13 cellular contexts compared by ENCODE assay signal in genomic region chr11:81707881-81708280, GRCh38.
DNase-seq lines count a peak whose midpoint lies in the region; ATAC-seq and TF ChIP-seq lines count a peak whose summit lies in the region.
"Had no signal": no experiment of that assay in that cellular context is flagged by ENCODE, and none has a peak within 500 bp of the region (broad histone marks: within the 10 kb centered on the region; RNA-seq: fewer than 3 reads in every experiment).

No MANE protein-coding gene starts in this region.

- peaks cover 0 to 1% of the 10 kb centered on the region in 2 donors for H3K9me3 Mint-ChIP-seq in effector memory CD8-positive, alpha-beta T cell
- peaks cover 0 to 4% (median 0%) of the 10 kb centered on the region in 7 donors for H3K9me3 Mint-ChIP-seq in CD14-positive monocyte
- H3K9me3 Mint-ChIP-seq: activated CD4-positive, alpha-beta T cell treated with anti-CD3 and anti-CD28 coated beads, Interleukin-2, amount 10 ng/mL, durations not matched to agents 24 days and 14 days; activated naive CD4-positive, alpha-beta T cell treated with anti-CD3 and anti-CD28 coated beads, Interleukin-2, amount 50 U/mL, for 72 hours had no signal

- no peak overlapping the region for H3K27ac ChIP-seq in WERI-Rb-1
- H3K27ac ChIP-seq in substantia nigra (ENCODE audit: low read depth, low read length, poor library complexity, severe bottlenecking), result no peak overlapping the region
- H3K27ac ChIP-seq: lower lobe of right lung had no signal

- H3K4me3 ChIP-seq in WERI-Rb-1 (ENCODE audit: low read depth, low read length), result no peak overlapping the region
- H3K4me3 ChIP-seq: lower lobe of right lung had no signal

- no peak overlapping the region for H3K4me3 Mint-ChIP-seq in effector memory CD8-positive, alpha-beta T cell
- no peak overlapping the region for H3K4me3 Mint-ChIP-seq in CD14-positive monocyte
- H3K4me3 Mint-ChIP-seq: activated CD4-positive, alpha-beta T cell treated with anti-CD3 and anti-CD28 coated beads, Interleukin-2, amount 10 ng/mL, durations not matched to agents 24 days and 14 days; naive thymus-derived CD4-positive, alpha-beta T cell had no signal

- no peaks in the 10 kb centered on the region for H3K27me3 ChIP-seq in WERI-Rb-1 (ENCODE audit: insufficient read depth, low read depth, severe bottlenecking)

- intact Hi-C loops in CD14-positive monocyte (cut with micrococcal nuclease), result no loop called here

- no peaks in the 10 kb centered on the region for H3K9me3 ChIP-seq in WERI-Rb-1 (ENCODE audit: severe bottlenecking)

- no peaks in the 10 kb centered on the region for H3K27me3 Mint-ChIP-seq in effector memory CD8-positive, alpha-beta T cell
- no peaks in the 10 kb centered on the region for H3K27me3 Mint-ChIP-seq in CD14-positive monocyte (ENCODE audit: low read depth in 3 of 3)
- H3K27me3 Mint-ChIP-seq: activated CD4-positive, alpha-beta T cell treated with anti-CD3 and anti-CD28 coated beads, Interleukin-2, amount 10 ng/mL, durations not matched to agents 24 days and 14 days had no signal

- no peak for ATAC-seq in effector memory CD8-positive, alpha-beta T cell (replicated peaks)
- ATAC-seq: activated naive CD4-positive, alpha-beta T cell treated with anti-CD3 and anti-CD28 coated beads, Interleukin-2, amount 50 U/mL, for 72 hours; lower lobe of right lung; naive thymus-derived CD4-positive, alpha-beta T cell had no signal

- H3K4me1 Mint-ChIP-seq in effector memory CD8-positive, alpha-beta T cell (ENCODE audit: low read depth in 2 of 2), result no peaks in the 10 kb centered on the region
- H3K4me1 Mint-ChIP-seq in CD14-positive monocyte, result no peaks in the 10 kb centered on the region
- H3K4me1 Mint-ChIP-seq: activated CD4-positive, alpha-beta T cell treated with anti-CD3 and anti-CD28 coated beads, Interleukin-2, amount 10 ng/mL, durations not matched to agents 24 days and 14 days; naive thymus-derived CD4-positive, alpha-beta T cell had no signal

- peak; percentile 3 for DNase-seq in ELF-1 (ENCODE audit: low read depth, low spot score)
- peak; percentile 2 for DNase-seq in HT-29 (ENCODE audit: low spot score)
- no peak for DNase-seq in WERI-Rb-1
- DNase-seq in iPS-NIHi11 (ENCODE audit: low spot score), result peak; percentile 17
- DNase-seq in effector memory CD8-positive, alpha-beta T cell, result no peak
- no peak for DNase-seq in substantia nigra (lab: John Stamatoyannopoulos, UW)
- no peak for DNase-seq in CD14-positive monocyte (ENCODE audit: low spot score)
- no peak for DNase-seq in NCI-H2196 treated with DMSO at 0.1 percent for 48 hours (lab: John Stamatoyannopoulos, UW; ENCODE audit: unreplicated experiment)
- DNase-seq: activated CD4-positive, alpha-beta T cell treated with anti-CD3 and anti-CD28 coated beads, Interleukin-2, amount 10 ng/mL, durations not matched to agents 24 days and 14 days; lower lobe of right lung; naive thymus-derived CD4-positive, alpha-beta T cell; SHP77 had no signal

- no peak overlapping the region for H3K27ac Mint-ChIP-seq in effector memory CD8-positive, alpha-beta T cell
- no peak overlapping the region for H3K27ac Mint-ChIP-seq in CD14-positive monocyte
- H3K27ac Mint-ChIP-seq: activated CD4-positive, alpha-beta T cell treated with anti-CD3 and anti-CD28 coated beads, Interleukin-2, amount 10 ng/mL, durations not matched to agents 24 days and 14 days; activated naive CD4-positive, alpha-beta T cell treated with anti-CD3 and anti-CD28 coated beads, Interleukin-2, amount 50 U/mL, for 72 hours; naive thymus-derived CD4-positive, alpha-beta T cell had no signal

- TF ChIP-seq CTCF in WERI-Rb-1 (IDR thresholded peaks at IDR 0.05; ENCODE audit: low read depth, low read length) (peak; percentile 77), CD14-positive monocyte (IDR thresholded peaks at IDR 0.05) (no peak)

- H3K36me3 ChIP-seq in WERI-Rb-1, result no peaks in the 10 kb centered on the region
- H3K36me3 ChIP-seq: lower lobe of right lung had no signal

- no peaks in the 10 kb centered on the region for H3K36me3 Mint-ChIP-seq in effector memory CD8-positive, alpha-beta T cell (ENCODE audit: insufficient read depth)
- H3K36me3 Mint-ChIP-seq in CD14-positive monocyte, result no peaks in the 10 kb centered on the region
- H3K36me3 Mint-ChIP-seq: activated naive CD4-positive, alpha-beta T cell treated with anti-CD3 and anti-CD28 coated beads, Interleukin-2, amount 50 U/mL, for 72 hours; naive thymus-derived CD4-positive, alpha-beta T cell had no signal

Comparison
In these comparisons a context has a peak if more than half of its experiments do, and no peak if none do; other contexts are left out.
1. DNase-seq: peak in ELF-1 (single experiment), HT-29 (single experiment) and iPS-NIHi11 (single experiment); none in WERI-Rb-1 (single experiment), effector memory CD8-positive, alpha-beta T cell (0 of 3), substantia nigra (0 of 49), CD14-positive monocyte (single experiment) and NCI-H2196 treated with DMSO at 0.1 percent for 48 hours (single experiment).